In genomic region chr16:3065742-3066439, GRCh38 we compare ENCODE assay signal across 8 cellular contexts. TPM values are rescaled to one million over a fixed set of nuclear protein-coding genes. Genes with fewer than 3 reads are reported as not detected.
DNase-seq lines count a peak whose midpoint lies in the region; ATAC-seq and TF ChIP-seq lines count a peak whose summit lies in the region.

No MANE protein-coding gene starts in this region.

- TF ChIP-seq CTCF in GM23338 (conservative IDR thresholded peaks at IDR 0.05; ENCODE audit: low read depth in 2 of 2) (no peak), right atrium auricular region (IDR thresholded peaks at IDR 0.05) (no peak)

- intact Hi-C loops in activated T-helper 1 cell treated with anti-CD3 and anti-CD28 coated beads, Interleukin-12 subunit alpha, Interleukin-12 subunit beta, Interleukin-2, Interleukin-4 antibody, amounts not matched to agents 30 ng/mL and 10 ng/mL and 1 ng/mL, durations not matched to agents 14 hours and 24 hours and 36 hours (cut with micrococcal nuclease), result no loop called here

- H3K4me3 ChIP-seq in GM23338, result no peak overlapping the region
- H3K4me3 ChIP-seq in right atrium auricular region, result peak overlapping the region; percentile 43 to 47

- ATAC-seq in GM23338 (0 out of 3 replicates have a peak, but pooled peaks have one; percentile 11), GM19023 (IDR thresholded peaks at IDR 0.05; ENCODE audit: unreplicated experiment) (no peak), HG02610 (IDR thresholded peaks at IDR 0.05; ENCODE audit: unreplicated experiment) (no peak)
- ATAC-seq in stimulated activated effector memory CD8-positive, alpha-beta T cell treated with anti-CD3 and anti-CD28 coated beads, Interleukin-12 subunit alpha, Interleukin-12 subunit beta, amount 100 ng/mL, for 72 hours, result peak; percentile 27

- peaks cover 22% of the 10 kb centered on the region for H3K4me1 Mint-ChIP-seq in GM23338
- peaks cover 47% of the 10 kb centered on the region for H3K4me1 Mint-ChIP-seq in activated T-helper 1 cell treated with anti-CD3 and anti-CD28 coated beads, Interleukin-12 subunit alpha, Interleukin-12 subunit beta, Interleukin-2, Interleukin-4 antibody, amounts not matched to agents 30 ng/mL and 10 ng/mL and 1 ng/mL, durations not matched to agents 14 hours and 24 hours and 36 hours (ENCODE audit: low read depth)
- peaks cover 54% of the 10 kb centered on the region for H3K4me1 Mint-ChIP-seq in stimulated activated effector memory CD8-positive, alpha-beta T cell treated with anti-CD3 and anti-CD28 coated beads, Interleukin-12 subunit alpha, Interleukin-12 subunit beta, amount 100 ng/mL, for 72 hours

- no peaks in the 10 kb centered on the region; the same call in 2 of the 3 replicates for H3K36me3 Mint-ChIP-seq in GM23338 (ENCODE audit: low read depth)
- peaks cover 46% of the 10 kb centered on the region for H3K36me3 Mint-ChIP-seq in activated T-helper 1 cell treated with anti-CD3 and anti-CD28 coated beads, Interleukin-12 subunit alpha, Interleukin-12 subunit beta, Interleukin-2, Interleukin-4 antibody, amounts not matched to agents 30 ng/mL and 10 ng/mL and 1 ng/mL, durations not matched to agents 14 hours and 24 hours and 36 hours (ENCODE audit: low read depth)
- peaks cover 72% of the 10 kb centered on the region for H3K36me3 Mint-ChIP-seq in stimulated activated effector memory CD8-positive, alpha-beta T cell treated with anti-CD3 and anti-CD28 coated beads, Interleukin-12 subunit alpha, Interleukin-12 subunit beta, amount 100 ng/mL, for 72 hours

- H3K4me2 ChIP-seq in GM23338, result no peak overlapping the region

- H3F3A ChIP-seq in GM23338 (replicated peaks; ENCODE audit: low read depth), result no peaks in the 10 kb centered on the region

- no peaks in the 10 kb centered on the region for H3K9me2 ChIP-seq in GM23338 (ENCODE audit: insufficient read depth)

- peak overlapping the region; percentile 76; the same call in 1 of the 2 replicates for H2AFZ ChIP-seq in GM23338

- H3K9me3 Mint-ChIP-seq in GM23338, result no peaks in the 10 kb centered on the region; the same call in 2 of the 3 replicates
- H3K9me3 Mint-ChIP-seq in activated T-helper 1 cell treated with anti-CD3 and anti-CD28 coated beads, Interleukin-12 subunit alpha, Interleukin-12 subunit beta, Interleukin-2, Interleukin-4 antibody, amounts not matched to agents 30 ng/mL and 10 ng/mL and 1 ng/mL, durations not matched to agents 14 hours and 24 hours and 36 hours, result peaks cover 7% of the 10 kb centered on the region
- H3K9me3 Mint-ChIP-seq in stimulated activated effector memory CD8-positive, alpha-beta T cell treated with anti-CD3 and anti-CD28 coated beads, Interleukin-12 subunit alpha, Interleukin-12 subunit beta, amount 100 ng/mL, for 72 hours, result no peaks in the 10 kb centered on the region

- no peak overlapping the region; the same call in 2 of the 3 replicates for H3K4me3 Mint-ChIP-seq in GM23338
- H3K4me3 Mint-ChIP-seq in activated T-helper 1 cell treated with anti-CD3 and anti-CD28 coated beads, Interleukin-12 subunit alpha, Interleukin-12 subunit beta, Interleukin-2, Interleukin-4 antibody, amounts not matched to agents 30 ng/mL and 10 ng/mL and 1 ng/mL, durations not matched to agents 14 hours and 24 hours and 36 hours, result peak overlapping the region; percentile 99
- H3K4me3 Mint-ChIP-seq in stimulated activated effector memory CD8-positive, alpha-beta T cell treated with anti-CD3 and anti-CD28 coated beads, Interleukin-12 subunit alpha, Interleukin-12 subunit beta, amount 100 ng/mL, for 72 hours, result peak overlapping the region; percentile 100

- H4K20me1 ChIP-seq in GM23338 (replicated peaks; ENCODE audit: insufficient read depth), result no peaks in the 10 kb centered on the region

- H3K27me3 ChIP-seq in GM23338 (ENCODE audit: insufficient read depth) (0 out of 2 replicates have a peak, but pooled peaks cover 4% of the 10 kb centered on the region), right atrium auricular region (no peaks in the 10 kb centered on the region)

- H3K27ac ChIP-seq in GM23338 (ENCODE audit: low read depth) (no peak overlapping the region), right atrium auricular region (peak overlapping the region; percentile 68 to 83)

- H3K36me3 ChIP-seq in GM23338 (ENCODE audit: insufficient read depth) (no peaks in the 10 kb centered on the region), right atrium auricular region (no peaks in the 10 kb centered on the region)

- no peak overlapping the region for H3K27ac Mint-ChIP-seq in GM23338
- peak overlapping the region; percentile 94 for H3K27ac Mint-ChIP-seq in activated T-helper 1 cell treated with anti-CD3 and anti-CD28 coated beads, Interleukin-12 subunit alpha, Interleukin-12 subunit beta, Interleukin-2, Interleukin-4 antibody, amounts not matched to agents 30 ng/mL and 10 ng/mL and 1 ng/mL, durations not matched to agents 14 hours and 24 hours and 36 hours
- H3K27ac Mint-ChIP-seq in stimulated activated effector memory CD8-positive, alpha-beta T cell treated with anti-CD3 and anti-CD28 coated beads, Interleukin-12 subunit alpha, Interleukin-12 subunit beta, amount 100 ng/mL, for 72 hours, result peak overlapping the region; percentile 100

- DNase-seq in GM23338 (ENCODE audit: low spot score) (no peak), right atrium auricular region (ENCODE audit: low spot score) (no peak), NCI-H345 (lab: John Stamatoyannopoulos, UW) (no peak), NCI-H226 (no peak)
- DNase-seq in activated T-helper 1 cell treated with anti-CD3 and anti-CD28 coated beads, Interleukin-12 subunit alpha, Interleukin-12 subunit beta, Interleukin-2, Interleukin-4 antibody, amounts not matched to agents 30 ng/mL and 10 ng/mL and 1 ng/mL, durations not matched to agents 14 hours and 24 hours and 36 hours (ENCODE audit: low spot score), result no peak
- peak in 1 of 2 donors; percentile 55 for DNase-seq in stimulated activated effector memory CD8-positive, alpha-beta T cell treated with anti-CD3 and anti-CD28 coated beads, Interleukin-12 subunit alpha, Interleukin-12 subunit beta, amount 100 ng/mL, for 72 hours (ENCODE audit: low spot score in 2 of 2)

- peaks cover 22% of the 10 kb centered on the region for H3K27me3 Mint-ChIP-seq in GM23338 (ENCODE audit: insufficient read depth, low read depth, poor library complexity)
- H3K27me3 Mint-ChIP-seq in activated T-helper 1 cell treated with anti-CD3 and anti-CD28 coated beads, Interleukin-12 subunit alpha, Interleukin-12 subunit beta, Interleukin-2, Interleukin-4 antibody, amounts not matched to agents 30 ng/mL and 10 ng/mL and 1 ng/mL, durations not matched to agents 14 hours and 24 hours and 36 hours (ENCODE audit: insufficient read depth), result peaks cover 2% of the 10 kb centered on the region

- H3K79me2 ChIP-seq in GM23338 (replicated peaks; ENCODE audit: insufficient read depth), result no peaks in the 10 kb centered on the region

- no peaks in the 10 kb centered on the region for H3K9me3 ChIP-seq in right atrium auricular region

- H3K4me1 ChIP-seq in GM23338 (ENCODE audit: insufficient read depth), result 0 out of 2 replicates have a peak, but pooled peaks cover 4% of the 10 kb centered on the region
- H3K4me1 ChIP-seq in right atrium auricular region, result peaks cover 0 to 24% of the 10 kb centered on the region in 2 donors

TF ChIP-seq in GM23338, 12 proteins besides CTCF, POLR2A, EP300 and RAD21 (continues in another document):
- TF ChIP-seq ZNF114 (CRISPR knock-in tag; IDR thresholded peaks at IDR 0.05) (no peak), NANOG (IDR thresholded peaks at IDR 0.05; ENCODE audit: borderline replicate concordance) (no peak)

RNA-seq across cellular contexts. Expression of gene IL32, which starts 0.5 kb away (rescaled TPM):
- total RNA-seq in GM23338 (2014; rRNA removed; shearing (Covaris generic)), result 2.3 TPM in 1 of 2 replicates, not detected in the other
- polyA plus RNA-seq in GM23338 (2016; fragmentation: Nextera tagmentation; extraction: Ambion mirVana), result 6.1 and 7.7 TPM in 2 replicates
- total RNA-seq in activated T-helper 1 cell treated with anti-CD3 and anti-CD28 coated beads, Interleukin-12 subunit alpha, Interleukin-12 subunit beta, Interleukin-2, Interleukin-4 antibody, amounts not matched to agents 30 ng/mL and 10 ng/mL and 1 ng/mL, durations not matched to agents 14 hours and 24 hours and 36 hours, result 993 TPM in 2 replicates
- 10 to 100 TPM; 52.9 to 56.0 TPM for total RNA-seq in right atrium auricular region

RNA-seq across cellular contexts. Expression of gene MMP25, which starts 19.5 kb away (rescaled TPM):
- 15.9 and 18.8 TPM in 2 replicates for total RNA-seq in GM23338 (2014; rRNA removed; shearing (Covaris generic))
- polyA plus RNA-seq in GM23338 (2016; fragmentation: Nextera tagmentation; extraction: Ambion mirVana), result 6.1 and 7.7 TPM in 2 replicates
- total RNA-seq in activated T-helper 1 cell treated with anti-CD3 and anti-CD28 coated beads, Interleukin-12 subunit alpha, Interleukin-12 subunit beta, Interleukin-2, Interleukin-4 antibody, amounts not matched to agents 30 ng/mL and 10 ng/mL and 1 ng/mL, durations not matched to agents 14 hours and 24 hours and 36 hours, result 11.9 and 12.8 TPM in 2 replicates
- 1 to 10 TPM in 1 of 2 donors, under 1 TPM in 1; 0.30 to 1.7 TPM for total RNA-seq in right atrium auricular region

RNA-seq across cellular contexts. Expression of gene BICDL2, which starts 29.1 kb away (rescaled TPM):
- total RNA-seq in GM23338 (2014; rRNA removed; shearing (Covaris generic)), result 17.5 and 18.4 TPM in 2 replicates
- 12.7 and 13.4 TPM in 2 replicates for polyA plus RNA-seq in GM23338 (2016; fragmentation: Nextera tagmentation; extraction: Ambion mirVana)
- 0.20 TPM in 1 of 2 replicates, not detected in the other for total RNA-seq in activated T-helper 1 cell treated with anti-CD3 and anti-CD28 coated beads, Interleukin-12 subunit alpha, Interleukin-12 subunit beta, Interleukin-2, Interleukin-4 antibody, amounts not matched to agents 30 ng/mL and 10 ng/mL and 1 ng/mL, durations not matched to agents 14 hours and 24 hours and 36 hours
- total RNA-seq in right atrium auricular region, result under 1 TPM in 1 of 2 donors, not detected in 1; 0.28 TPM

RNA-seq across cellular contexts. Expression of gene ZSCAN10, which starts 33.2 kb away (rescaled TPM):
- total RNA-seq in GM23338 (2014; rRNA removed; shearing (Covaris generic)), result 434 and 519 TPM in 2 replicates
- polyA plus RNA-seq in GM23338 (2016; fragmentation: Nextera tagmentation; extraction: Ambion mirVana), result 217 and 220 TPM in 2 replicates
- 0.07 TPM in 1 of 2 replicates, not detected in the other for total RNA-seq in activated T-helper 1 cell treated with anti-CD3 and anti-CD28 coated beads, Interleukin-12 subunit alpha, Interleukin-12 subunit beta, Interleukin-2, Interleukin-4 antibody, amounts not matched to agents 30 ng/mL and 10 ng/mL and 1 ng/mL, durations not matched to agents 14 hours and 24 hours and 36 hours
- total RNA-seq in right atrium auricular region, result not detected

RNA-seq across cellular contexts. Expression of gene THOC6, which starts 42.1 kb away (rescaled TPM):
- 71.4 and 86.6 TPM in 2 replicates for total RNA-seq in GM23338 (2014; rRNA removed; shearing (Covaris generic))
- 90.6 and 96.1 TPM in 2 replicates for polyA plus RNA-seq in GM23338 (2016; fragmentation: Nextera tagmentation; extraction: Ambion mirVana)
- 48.3 and 49.0 TPM in 2 replicates for total RNA-seq in activated T-helper 1 cell treated with anti-CD3 and anti-CD28 coated beads, Interleukin-12 subunit alpha, Interleukin-12 subunit beta, Interleukin-2, Interleukin-4 antibody, amounts not matched to agents 30 ng/mL and 10 ng/mL and 1 ng/mL, durations not matched to agents 14 hours and 24 hours and 36 hours
- total RNA-seq in right atrium auricular region, result 10 to 100 TPM in 1 of 2 donors, 1 to 10 TPM in 1; 7.4 to 12.6 TPM

Comparison
In these comparisons a context has a peak if more than half of its experiments do, and no peak if none do; other contexts are left out.
1. ATAC-seq: peak in GM23338 (single experiment) and stimulated activated effector memory CD8-positive, alpha-beta T cell treated with anti-CD3 and anti-CD28 coated beads, Interleukin-12 subunit alpha, Interleukin-12 subunit beta, amount 100 ng/mL, for 72 hours (single experiment); none in GM19023 (single experiment) and HG02610 (single experiment).
2. RNA of gene IL32, which starts 0.5 kb away (total RNA-seq): 993 TPM in activated T-helper 1 cell treated with anti-CD3 and anti-CD28 coated beads, Interleukin-12 subunit alpha, Interleukin-12 subunit beta, Interleukin-2, Interleukin-4 antibody, amounts not matched to agents 30 ng/mL and 10 ng/mL and 1 ng/mL, durations not matched to agents 14 hours and 24 hours and 36 hours; 52.9 to 56.0 TPM in right atrium auricular region and 2.3 TPM in GM23338; every median in the first group is over 10 times any median in the second.
3. RNA of gene BICDL2, which starts 29.1 kb away (total RNA-seq): 17.5 to 18.4 TPM in GM23338; 0.28 TPM in right atrium auricular region and 0.20 TPM in activated T-helper 1 cell treated with anti-CD3 and anti-CD28 coated beads, Interleukin-12 subunit alpha, Interleukin-12 subunit beta, Interleukin-2, Interleukin-4 antibody, amounts not matched to agents 30 ng/mL and 10 ng/mL and 1 ng/mL, durations not matched to agents 14 hours and 24 hours and 36 hours; every median in the first group is over 10 times any median in the second.